In the genomic region with DNA sequence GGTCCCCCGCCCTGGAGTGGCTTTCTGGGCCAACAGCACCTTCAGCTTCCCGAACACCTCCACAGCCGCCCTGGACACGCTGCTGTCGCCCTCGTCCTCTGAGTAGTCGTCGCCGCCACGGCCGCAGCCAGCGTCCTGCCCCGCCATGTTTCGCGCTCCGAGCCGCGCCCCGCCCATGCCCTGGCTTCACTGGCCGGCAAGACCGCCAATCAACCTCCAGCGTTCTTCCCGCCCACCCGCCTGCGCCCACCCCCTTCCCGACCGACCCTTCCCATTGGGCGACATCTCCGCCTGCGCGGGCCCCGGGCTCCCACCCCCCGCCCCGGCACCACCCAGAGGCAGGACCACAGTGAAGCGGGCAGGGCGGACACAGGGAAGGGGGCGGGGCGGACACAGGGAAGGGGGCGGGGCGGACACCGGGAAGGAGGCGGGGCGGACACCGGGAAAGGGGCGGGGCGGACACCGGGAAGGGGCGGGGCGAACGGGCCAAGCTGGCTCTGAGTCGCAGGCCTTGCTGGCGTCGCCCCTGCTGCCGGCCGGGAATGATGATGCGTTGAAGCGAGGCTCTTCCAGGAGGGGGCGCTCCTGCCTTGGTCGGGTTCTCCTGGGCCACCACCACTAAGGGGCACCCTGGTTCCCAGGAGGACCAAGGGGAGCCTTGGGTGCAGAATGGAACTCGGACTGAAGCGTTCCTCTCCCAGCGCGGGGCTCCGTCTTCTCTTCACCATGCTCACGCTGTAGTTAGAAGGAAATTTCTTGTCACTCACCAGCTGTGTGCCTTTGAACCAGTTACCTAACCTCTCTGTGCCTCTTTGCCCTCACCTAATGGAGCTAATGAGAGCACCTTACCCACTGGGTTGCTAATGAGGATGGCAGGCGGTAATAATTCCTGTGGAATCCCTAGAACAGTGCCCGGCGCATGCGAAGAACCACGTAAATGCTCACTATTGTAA, we compare ENCODE assay signal across 1 cellular context.
TF ChIP-seq lines count a peak whose summit lies in the region.

A gene (minus strand): TSS at position 166 of the 953 bp plus-strand sequence. CDS start 19 bp downstream, at position 147.

TF ChIP-seq in GM12878, 131 proteins besides CTCF, POLR2A, EP300 and RAD21 (continued from another document and continues in another):
- TF ChIP-seq, protein P1, sequence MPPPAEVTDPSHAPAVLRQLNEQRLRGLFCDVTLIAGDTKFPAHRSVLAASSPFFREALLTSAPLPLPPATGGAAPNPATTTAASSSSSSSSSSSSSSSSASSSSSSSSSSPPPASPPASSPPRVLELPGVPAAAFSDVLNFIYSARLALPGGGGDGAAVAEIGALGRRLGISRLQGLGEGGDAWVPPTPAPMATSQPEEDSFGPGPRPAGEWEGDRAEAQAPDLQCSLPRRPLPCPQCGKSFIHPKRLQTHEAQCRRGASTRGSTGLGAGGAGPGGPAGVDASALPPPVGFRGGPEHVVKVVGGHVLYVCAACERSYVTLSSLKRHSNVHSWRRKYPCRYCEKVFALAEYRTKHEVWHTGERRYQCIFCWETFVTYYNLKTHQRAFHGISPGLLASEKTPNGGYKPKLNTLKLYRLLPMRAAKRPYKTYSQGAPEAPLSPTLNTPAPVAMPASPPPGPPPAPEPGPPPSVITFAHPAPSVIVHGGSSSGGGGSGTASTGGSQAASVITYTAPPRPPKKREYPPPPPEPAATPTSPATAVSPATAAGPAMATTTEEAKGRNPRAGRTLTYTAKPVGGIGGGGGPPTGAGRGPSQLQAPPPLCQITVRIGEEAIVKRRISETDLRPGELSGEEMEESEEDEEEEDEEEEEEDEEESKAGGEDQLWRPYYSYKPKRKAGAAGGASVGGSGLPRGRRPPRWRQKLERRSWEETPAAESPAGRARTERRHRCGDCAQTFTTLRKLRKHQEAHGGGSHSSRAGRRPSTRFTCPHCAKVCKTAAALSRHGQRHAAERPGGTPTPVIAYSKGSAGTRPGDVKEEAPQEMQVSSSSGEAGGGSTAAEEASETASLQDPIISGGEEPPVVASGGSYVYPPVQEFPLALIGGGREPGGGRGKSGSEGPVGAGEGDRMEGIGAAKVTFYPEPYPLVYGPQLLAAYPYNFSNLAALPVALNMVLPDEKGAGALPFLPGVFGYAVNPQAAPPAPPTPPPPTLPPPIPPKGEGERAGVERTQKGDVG (CRISPR knock-in tag; IDR thresholded peaks at IDR 0.05), result no peak
- TF ChIP-seq JUND (IDR thresholded peaks at IDR 0.05; ENCODE audit: low read depth, low read length) (no peak), CREB1 (IDR thresholded peaks at IDR 0.05; ENCODE audit: low read depth) (peak; percentile 93), POU2F2 (IDR thresholded peaks at IDR 0.05; ENCODE audit: borderline replicate concordance, low read depth, low read length) (no peak), MEF2B (IDR thresholded peaks at IDR 0.05; ENCODE audit: partially characterized antibody, poor library complexity, severe bottlenecking) (no peak), TCF12 (IDR thresholded peaks at IDR 0.05; ENCODE audit: low read depth, low read length) (no peak), CREM (IDR thresholded peaks at IDR 0.05; ENCODE audit: low read depth) (peak; percentile 93), NRF1 (conservative IDR thresholded peaks at IDR 0.05; ENCODE audit: low read depth, low read length) (no peak), DPF2 (IDR thresholded peaks at IDR 0.05) (peak; percentile 36; the same call in 1 of the 2 replicates), PML (IDR thresholded peaks at IDR 0.05; ENCODE audit: low read length) (no peak), RBBP5 (conservative IDR thresholded peaks at IDR 0.05) (no peak), LARP7 (IDR thresholded peaks at IDR 0.05) (0 out of 2 replicates have a peak, but pooled peaks have one; percentile 35), RB1 (IDR thresholded peaks at IDR 0.05; ENCODE audit: borderline replicate concordance) (0 out of 2 replicates have a peak, but pooled peaks have one; percentile 26), MEF2A (IDR thresholded peaks at IDR 0.05; ENCODE audit: insufficient read depth, low read depth, low read length) (no peak), CHD4 (IDR thresholded peaks at IDR 0.05) (no peak), PAX5 (IDR thresholded peaks at IDR 0.05; ENCODE audit: borderline replicate concordance, low read depth, low read length) (no peak), BHLHE40 (IDR thresholded peaks at IDR 0.05; ENCODE audit: borderline replicate concordance in 1 of 2, low read depth in 2 of 2, low read length in 1 of 2) (peak in 1 of 2 experiments; percentile 2; a peak in 1 of 4 replicates), SP1 (IDR thresholded peaks at IDR 0.05; ENCODE audit: low read depth, low read length) (peak; percentile 41), NR2F1 (conservative IDR thresholded peaks at IDR 0.05) (no peak), TCF3 (IDR thresholded peaks at IDR 0.05; ENCODE audit: borderline replicate concordance, insufficient read depth, low read depth, low read length) (no peak), YY1 (IDR thresholded peaks at IDR 0.05; ENCODE audit: low read depth, low read length) (peak; percentile 89), SREBF1 (IDR thresholded peaks at IDR 0.05; ENCODE audit: low read length) (no peak), RCOR1 (conservative IDR thresholded peaks at IDR 0.05; ENCODE audit: low read depth, low read length) (no peak), YBX1 (IDR thresholded peaks at IDR 0.05) (no peak), ASH2L (IDR thresholded peaks at IDR 0.05; ENCODE audit: borderline replicate concordance, low read depth) (no peak), CBX3 (IDR thresholded peaks at IDR 0.05; ENCODE audit: borderline replicate concordance, low read depth) (no peak), SRF (IDR thresholded peaks at IDR 0.05; ENCODE audit: low read depth in 2 of 2, low read length in 2 of 2) (no peak), RAD51 (IDR thresholded peaks at IDR 0.05) (no peak)
- TF ChIP-seq, protein P2, sequence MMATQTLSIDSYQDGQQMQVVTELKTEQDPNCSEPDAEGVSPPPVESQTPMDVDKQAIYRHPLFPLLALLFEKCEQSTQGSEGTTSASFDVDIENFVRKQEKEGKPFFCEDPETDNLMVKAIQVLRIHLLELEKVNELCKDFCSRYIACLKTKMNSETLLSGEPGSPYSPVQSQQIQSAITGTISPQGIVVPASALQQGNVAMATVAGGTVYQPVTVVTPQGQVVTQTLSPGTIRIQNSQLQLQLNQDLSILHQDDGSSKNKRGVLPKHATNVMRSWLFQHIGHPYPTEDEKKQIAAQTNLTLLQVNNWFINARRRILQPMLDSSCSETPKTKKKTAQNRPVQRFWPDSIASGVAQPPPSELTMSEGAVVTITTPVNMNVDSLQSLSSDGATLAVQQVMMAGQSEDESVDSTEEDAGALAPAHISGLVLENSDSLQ (IDR thresholded peaks at IDR 0.05), result peak; percentile 96
- TF ChIP-seq, protein P3, sequence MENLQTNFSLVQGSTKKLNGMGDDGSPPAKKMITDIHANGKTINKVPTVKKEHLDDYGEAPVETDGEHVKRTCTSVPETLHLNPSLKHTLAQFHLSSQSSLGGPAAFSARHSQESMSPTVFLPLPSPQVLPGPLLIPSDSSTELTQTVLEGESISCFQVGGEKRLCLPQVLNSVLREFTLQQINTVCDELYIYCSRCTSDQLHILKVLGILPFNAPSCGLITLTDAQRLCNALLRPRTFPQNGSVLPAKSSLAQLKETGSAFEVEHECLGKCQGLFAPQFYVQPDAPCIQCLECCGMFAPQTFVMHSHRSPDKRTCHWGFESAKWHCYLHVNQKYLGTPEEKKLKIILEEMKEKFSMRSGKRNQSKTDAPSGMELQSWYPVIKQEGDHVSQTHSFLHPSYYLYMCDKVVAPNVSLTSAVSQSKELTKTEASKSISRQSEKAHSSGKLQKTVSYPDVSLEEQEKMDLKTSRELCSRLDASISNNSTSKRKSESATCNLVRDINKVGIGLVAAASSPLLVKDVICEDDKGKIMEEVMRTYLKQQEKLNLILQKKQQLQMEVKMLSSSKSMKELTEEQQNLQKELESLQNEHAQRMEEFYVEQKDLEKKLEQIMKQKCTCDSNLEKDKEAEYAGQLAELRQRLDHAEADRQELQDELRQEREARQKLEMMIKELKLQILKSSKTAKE (IDR thresholded peaks at IDR 0.05; ENCODE audit: low read depth, poor library complexity, severe bottlenecking), result no peak
- TF ChIP-seq, protein P4, sequence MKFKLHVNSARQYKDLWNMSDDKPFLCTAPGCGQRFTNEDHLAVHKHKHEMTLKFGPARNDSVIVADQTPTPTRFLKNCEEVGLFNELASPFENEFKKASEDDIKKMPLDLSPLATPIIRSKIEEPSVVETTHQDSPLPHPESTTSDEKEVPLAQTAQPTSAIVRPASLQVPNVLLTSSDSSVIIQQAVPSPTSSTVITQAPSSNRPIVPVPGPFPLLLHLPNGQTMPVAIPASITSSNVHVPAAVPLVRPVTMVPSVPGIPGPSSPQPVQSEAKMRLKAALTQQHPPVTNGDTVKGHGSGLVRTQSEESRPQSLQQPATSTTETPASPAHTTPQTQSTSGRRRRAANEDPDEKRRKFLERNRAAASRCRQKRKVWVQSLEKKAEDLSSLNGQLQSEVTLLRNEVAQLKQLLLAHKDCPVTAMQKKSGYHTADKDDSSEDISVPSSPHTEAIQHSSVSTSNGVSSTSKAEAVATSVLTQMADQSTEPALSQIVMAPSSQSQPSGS (IDR thresholded peaks at IDR 0.05; ENCODE audit: low read length), result no peak
- TF ChIP-seq, protein P5, sequence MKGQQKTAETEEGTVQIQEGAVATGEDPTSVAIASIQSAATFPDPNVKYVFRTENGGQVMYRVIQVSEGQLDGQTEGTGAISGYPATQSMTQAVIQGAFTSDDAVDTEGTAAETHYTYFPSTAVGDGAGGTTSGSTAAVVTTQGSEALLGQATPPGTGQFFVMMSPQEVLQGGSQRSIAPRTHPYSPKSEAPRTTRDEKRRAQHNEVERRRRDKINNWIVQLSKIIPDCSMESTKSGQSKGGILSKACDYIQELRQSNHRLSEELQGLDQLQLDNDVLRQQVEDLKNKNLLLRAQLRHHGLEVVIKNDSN (IDR thresholded peaks at IDR 0.05; ENCODE audit: borderline replicate concordance, extremely low read length, insufficient read depth, low read depth, low read length), result no peak
- TF ChIP-seq, protein P6, sequence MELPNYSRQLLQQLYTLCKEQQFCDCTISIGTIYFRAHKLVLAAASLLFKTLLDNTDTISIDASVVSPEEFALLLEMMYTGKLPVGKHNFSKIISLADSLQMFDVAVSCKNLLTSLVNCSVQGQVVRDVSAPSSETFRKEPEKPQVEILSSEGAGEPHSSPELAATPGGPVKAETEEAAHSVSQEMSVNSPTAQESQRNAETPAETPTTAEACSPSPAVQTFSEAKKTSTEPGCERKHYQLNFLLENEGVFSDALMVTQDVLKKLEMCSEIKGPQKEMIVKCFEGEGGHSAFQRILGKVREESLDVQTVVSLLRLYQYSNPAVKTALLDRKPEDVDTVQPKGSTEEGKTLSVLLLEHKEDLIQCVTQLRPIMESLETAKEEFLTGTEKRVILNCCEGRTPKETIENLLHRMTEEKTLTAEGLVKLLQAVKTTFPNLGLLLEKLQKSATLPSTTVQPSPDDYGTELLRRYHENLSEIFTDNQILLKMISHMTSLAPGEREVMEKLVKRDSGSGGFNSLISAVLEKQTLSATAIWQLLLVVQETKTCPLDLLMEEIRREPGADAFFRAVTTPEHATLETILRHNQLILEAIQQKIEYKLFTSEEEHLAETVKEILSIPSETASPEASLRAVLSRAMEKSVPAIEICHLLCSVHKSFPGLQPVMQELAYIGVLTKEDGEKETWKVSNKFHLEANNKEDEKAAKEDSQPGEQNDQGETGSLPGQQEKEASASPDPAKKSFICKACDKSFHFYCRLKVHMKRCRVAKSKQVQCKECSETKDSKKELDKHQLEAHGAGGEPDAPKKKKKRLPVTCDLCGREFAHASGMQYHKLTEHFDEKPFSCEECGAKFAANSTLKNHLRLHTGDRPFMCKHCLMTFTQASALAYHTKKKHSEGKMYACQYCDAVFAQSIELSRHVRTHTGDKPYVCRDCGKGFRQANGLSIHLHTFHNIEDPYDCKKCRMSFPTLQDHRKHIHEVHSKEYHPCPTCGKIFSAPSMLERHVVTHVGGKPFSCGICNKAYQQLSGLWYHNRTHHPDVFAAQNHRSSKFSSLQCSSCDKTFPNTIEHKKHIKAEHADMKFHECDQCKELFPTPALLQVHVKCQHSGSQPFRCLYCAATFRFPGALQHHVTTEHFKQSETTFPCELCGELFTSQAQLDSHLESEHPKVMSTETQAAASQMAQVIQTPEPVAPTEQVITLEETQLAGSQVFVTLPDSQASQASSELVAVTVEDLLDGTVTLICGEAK (IDR thresholded peaks at IDR 0.05; ENCODE audit: borderline replicate concordance), result no peak
- TF ChIP-seq, protein P7, sequence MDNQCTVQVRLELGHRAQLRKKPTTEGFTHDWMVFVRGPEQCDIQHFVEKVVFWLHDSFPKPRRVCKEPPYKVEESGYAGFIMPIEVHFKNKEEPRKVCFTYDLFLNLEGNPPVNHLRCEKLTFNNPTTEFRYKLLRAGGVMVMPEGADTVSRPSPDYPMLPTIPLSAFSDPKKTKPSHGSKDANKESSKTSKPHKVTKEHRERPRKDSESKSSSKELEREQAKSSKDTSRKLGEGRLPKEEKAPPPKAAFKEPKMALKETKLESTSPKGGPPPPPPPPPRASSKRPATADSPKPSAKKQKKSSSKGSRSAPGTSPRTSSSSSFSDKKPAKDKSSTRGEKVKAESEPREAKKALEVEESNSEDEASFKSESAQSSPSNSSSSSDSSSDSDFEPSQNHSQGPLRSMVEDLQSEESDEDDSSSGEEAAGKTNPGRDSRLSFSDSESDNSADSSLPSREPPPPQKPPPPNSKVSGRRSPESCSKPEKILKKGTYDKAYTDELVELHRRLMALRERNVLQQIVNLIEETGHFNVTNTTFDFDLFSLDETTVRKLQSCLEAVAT (IDR thresholded peaks at IDR 0.05), result no peak
- TF ChIP-seq, protein P8, sequence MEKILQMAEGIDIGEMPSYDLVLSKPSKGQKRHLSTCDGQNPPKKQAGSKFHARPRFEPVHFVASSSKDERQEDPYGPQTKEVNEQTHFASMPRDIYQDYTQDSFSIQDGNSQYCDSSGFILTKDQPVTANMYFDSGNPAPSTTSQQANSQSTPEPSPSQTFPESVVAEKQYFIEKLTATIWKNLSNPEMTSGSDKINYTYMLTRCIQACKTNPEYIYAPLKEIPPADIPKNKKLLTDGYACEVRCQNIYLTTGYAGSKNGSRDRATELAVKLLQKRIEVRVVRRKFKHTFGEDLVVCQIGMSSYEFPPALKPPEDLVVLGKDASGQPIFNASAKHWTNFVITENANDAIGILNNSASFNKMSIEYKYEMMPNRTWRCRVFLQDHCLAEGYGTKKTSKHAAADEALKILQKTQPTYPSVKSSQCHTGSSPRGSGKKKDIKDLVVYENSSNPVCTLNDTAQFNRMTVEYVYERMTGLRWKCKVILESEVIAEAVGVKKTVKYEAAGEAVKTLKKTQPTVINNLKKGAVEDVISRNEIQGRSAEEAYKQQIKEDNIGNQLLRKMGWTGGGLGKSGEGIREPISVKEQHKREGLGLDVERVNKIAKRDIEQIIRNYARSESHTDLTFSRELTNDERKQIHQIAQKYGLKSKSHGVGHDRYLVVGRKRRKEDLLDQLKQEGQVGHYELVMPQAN (conservative IDR thresholded peaks at IDR 0.05), result peak; percentile 22; the same call in 1 of the 2 replicates
- TF ChIP-seq, protein P9, sequence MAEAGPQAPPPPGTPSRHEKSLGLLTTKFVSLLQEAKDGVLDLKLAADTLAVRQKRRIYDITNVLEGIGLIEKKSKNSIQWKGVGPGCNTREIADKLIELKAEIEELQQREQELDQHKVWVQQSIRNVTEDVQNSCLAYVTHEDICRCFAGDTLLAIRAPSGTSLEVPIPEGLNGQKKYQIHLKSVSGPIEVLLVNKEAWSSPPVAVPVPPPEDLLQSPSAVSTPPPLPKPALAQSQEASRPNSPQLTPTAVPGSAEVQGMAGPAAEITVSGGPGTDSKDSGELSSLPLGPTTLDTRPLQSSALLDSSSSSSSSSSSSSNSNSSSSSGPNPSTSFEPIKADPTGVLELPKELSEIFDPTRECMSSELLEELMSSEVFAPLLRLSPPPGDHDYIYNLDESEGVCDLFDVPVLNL (IDR thresholded peaks at IDR 0.05; ENCODE audit: low read depth, low read length), result peak; percentile 74
